26 cellular contexts compared by ENCODE assay signal in the genomic region with DNA sequence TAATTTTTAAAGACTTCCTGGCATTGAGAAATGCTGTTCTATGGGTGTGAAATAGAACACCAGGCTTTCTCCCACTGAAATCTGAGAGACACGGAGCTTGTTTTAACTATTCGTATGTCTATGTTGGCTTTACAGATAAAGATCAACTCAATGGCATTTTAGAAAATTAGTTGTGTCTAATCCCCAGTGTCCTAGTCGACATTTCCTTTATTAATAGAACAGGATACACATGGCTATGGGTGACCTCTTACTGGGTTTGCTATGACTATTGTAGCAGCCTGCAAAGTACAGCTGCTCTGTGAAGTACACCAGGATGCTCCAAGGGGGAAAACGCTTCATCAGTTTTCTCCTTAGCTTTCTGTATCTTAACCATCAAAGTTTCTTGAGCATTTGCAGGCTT.
"Had no signal": no experiment of that assay in that cellular context is flagged by ENCODE, and none has a peak within 500 bp of the region (broad histone marks: within the 10 kb centered on the region; RNA-seq: fewer than 3 reads in every experiment).

No MANE protein-coding gene starts in this region.

- DNase-seq: activated CD4-positive, alpha-beta T cell treated with anti-CD3 and anti-CD28 coated beads, Interleukin-2, amount 10 ng/mL, durations not matched to agents 24 days and 14 days; activated CD4-positive, alpha-beta T cell treated with anti-CD3 and anti-CD28 coated beads, Interleukin-2, amount 50 U/mL, for 4 hours; activated CD8-positive, alpha-beta T cell treated with anti-CD3 and anti-CD28 coated beads for 36 hours; activated gamma-delta T cell; activated naive CD4-positive, alpha-beta T cell treated with Interleukin-2 at 50 U/mL for 16 hours; activated naive CD8-positive, alpha-beta T cell treated with anti-CD3 and anti-CD28 coated beads, Interleukin-2, amount 10 ng/mL, durations not matched to agents 7 days and 5 days; activated T-cell treated with anti-CD3 and anti-CD28 coated beads, Interleukin-2, amount 50 U/mL, for 24 hours; amygdala; Kasumi-1; KG1; MG63; NCI-H1048; NCI-H1105 treated with DMSO at 0.1 percent for 48 hours; NCI-H1436; NCI-H187; NCI-H2029 treated with DMSO at 0.1 percent for 48 hours; NCI-H2227 treated with DMSO at 0.1 percent for 48 hours; NCI-H446; NCI-H510A treated with DMSO at 0.1 percent for 48 hours; NCI-H526 treated with DMSO at 0.1 percent for 48 hours; NCI-H774; SIG-M5; SW 1271; T-helper 1 cell; T1000 had no signal

- ATAC-seq: activated CD8-positive, alpha-beta T cell treated with anti-CD3 and anti-CD28 coated beads for 36 hours; Panc1 had no signal
